In the genomic region with DNA sequence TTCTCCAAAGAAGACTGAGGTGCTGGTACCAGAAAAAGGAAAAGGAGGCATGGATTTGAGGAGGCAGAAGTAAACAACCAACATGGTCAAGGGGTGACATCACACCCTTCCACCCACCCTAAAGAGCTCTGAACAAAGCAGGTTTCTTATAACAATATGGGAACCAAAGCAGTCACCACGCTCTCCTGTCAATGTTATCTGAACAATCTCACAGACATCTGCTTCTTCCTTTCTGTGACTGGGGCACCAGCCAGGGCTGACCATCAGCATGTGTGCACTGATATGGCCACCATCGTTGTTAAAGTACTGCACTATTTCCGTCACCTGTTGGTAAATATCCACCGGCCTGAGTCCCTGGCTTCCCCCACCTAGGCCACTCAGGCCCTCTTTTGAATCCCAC, we compare ENCODE assay signal across 16 cellular contexts.
"Had no signal": no experiment of that assay in that cellular context is flagged by ENCODE, and none has a peak within 500 bp of the region (broad histone marks: within the 10 kb centered on the region; RNA-seq: fewer than 3 reads in every experiment).

No MANE protein-coding gene starts in this region.

- H3K4me3 Mint-ChIP-seq: activated T-helper 17 cell treated with anti-CD3 and anti-CD28 coated beads, Interleukin-2, amount 50 U/mL, for 72 hours; naive thymus-derived CD4-positive, alpha-beta T cell; T-helper 2 cell treated with Interferon-gamma antibody and Interleukin-4, amounts not matched to agents 5 μg/mL and 100 μg/mL, for 36 hours had no signal

- H3K27ac ChIP-seq: ascending aorta, gastrocnemius medialis, pancreas, sigmoid colon, stomach, thoracic aorta had no signal

- H3K4me1 Mint-ChIP-seq: activated T-helper 17 cell treated with anti-CD3 and anti-CD28 coated beads, Interleukin-2, amount 50 U/mL, for 72 hours had no signal

- H3K36me3 Mint-ChIP-seq: naive thymus-derived CD4-positive, alpha-beta T cell had no signal

- H3K4me3 ChIP-seq: ascending aorta, gastrocnemius medialis, pancreas, sigmoid colon, stomach, thoracic aorta had no signal

- DNase-seq: activated CD4-positive, CD25-positive, alpha-beta regulatory T cell treated with anti-CD3 and anti-CD28 coated beads, Interleukin-2, amount 50 U/mL, for 72 hours; activated naive CD4-positive, alpha-beta T cell treated with Interleukin-2 at 50 U/mL for 16 hours; gastrocnemius medialis; mammary epithelial cell; naive thymus-derived CD4-positive, alpha-beta T cell; pancreas; sigmoid colon; stimulated activated CD4-positive, alpha-beta T cell treated with anti-CD3 and anti-CD28 coated beads, Interleukin-12 subunit alpha, Interleukin-12 subunit beta, amount 100 ng/mL, for 4 hours; stimulated activated CD4-positive, alpha-beta T cell treated with anti-CD3 and anti-CD28 coated beads, Interleukin-2, amount 100 ng/mL, for 24 hours; stomach had no signal

- H3K27ac Mint-ChIP-seq: activated T-helper 17 cell treated with anti-CD3 and anti-CD28 coated beads, Interleukin-2, amount 50 U/mL, for 72 hours; naive thymus-derived CD4-positive, alpha-beta T cell; T-helper 2 cell treated with Interferon-gamma antibody and Interleukin-4, amounts not matched to agents 5 μg/mL and 100 μg/mL, for 36 hours had no signal

- H3K36me3 ChIP-seq: ascending aorta, gastrocnemius medialis, pancreas, sigmoid colon, stomach, thoracic aorta had no signal

- FAIRE-seq: bronchial epithelial cell, islet of Langerhans, pancreas had no signal

- H3K9me3 ChIP-seq: ascending aorta, gastrocnemius medialis, pancreas, sigmoid colon, stomach, thoracic aorta had no signal

- H3K9me3 Mint-ChIP-seq: activated T-helper 17 cell treated with anti-CD3 and anti-CD28 coated beads, Interleukin-2, amount 50 U/mL, for 72 hours; naive thymus-derived CD4-positive, alpha-beta T cell; T-helper 2 cell treated with Interferon-gamma antibody and Interleukin-4, amounts not matched to agents 5 μg/mL and 100 μg/mL, for 36 hours had no signal

- H3K27me3 Mint-ChIP-seq: naive thymus-derived CD4-positive, alpha-beta T cell had no signal

- H3K4me1 ChIP-seq: gastrocnemius medialis had no signal

- H3K27me3 ChIP-seq: ascending aorta, pancreas, sigmoid colon, stomach had no signal
